8 cellular contexts compared by ENCODE assay signal in genomic region chr11:64244966-64245365, GRCh38. TPM values are rescaled to one million over a fixed set of nuclear protein-coding genes. Genes with fewer than 3 reads are reported as not detected.
DNase-seq lines count a peak whose midpoint lies in the region; ATAC-seq, FAIRE-seq and TF ChIP-seq lines count a peak whose summit lies in the region.

No MANE protein-coding gene starts in this region.

- H3K9ac ChIP-seq in OCI-LY1 (ENCODE audit: low read length) (peak overlapping the region; percentile 91), H1 (replicated peaks in 1 of 4; ENCODE audit: extremely low read depth in 1 of 4, low read depth in 3 of 4, low read length in 3 of 4) (no peak overlapping the region)

- H2BK15ac ChIP-seq in H1 (ENCODE audit: low read length), result no peak overlapping the region

- FAIRE-seq in H1 (lab: Jason Lieb, UNC), result no peak

- no peak for ATAC-seq in CD4-positive, alpha-beta T cell (ENCODE audit: poor library complexity)
- ATAC-seq in GM19324 (IDR thresholded peaks at IDR 0.05; ENCODE audit: low FRiP score, unreplicated experiment), result no peak

- H4K91ac ChIP-seq in H1 (replicated peaks; ENCODE audit: insufficient read length, low read length), result no peak overlapping the region

- H3K36me3 ChIP-seq in OCI-LY1 (ENCODE audit: insufficient read depth, low read length), result peaks cover 21% of the 10 kb centered on the region; the same call in 1 of the 2 replicates
- peaks cover 0 to 17% (median 4%) of the 10 kb centered on the region in 4 experiments; a peak in 4 of 8 replicates for H3K36me3 ChIP-seq in H1 (ENCODE audit: control insufficient read depth in 2 of 4, insufficient read depth in 4 of 4, low read length in 3 of 4)
- H3K36me3 ChIP-seq in neuron (ENCODE audit: insufficient read depth, low read length), result peaks cover 15% of the 10 kb centered on the region

- no peak overlapping the region for H2AK5ac ChIP-seq in H1 (ENCODE audit: low read depth, low read length)

- no peaks in the 10 kb centered on the region for H3K9me2 ChIP-seq in OCI-LY1 (ENCODE audit: low read depth, low read length)

- no peak for TF ChIP-seq CTCF in CD4-positive, alpha-beta T cell (IDR thresholded peaks at IDR 0.05)
- TF ChIP-seq CTCF in OCI-LY1 (IDR thresholded peaks at IDR 0.05; ENCODE audit: low read length), result no peak
- TF ChIP-seq CTCF in H1 (IDR thresholded peaks at IDR 0.05; ENCODE audit: control extremely low read depth in 1 of 3, insufficient read depth in 1 of 3, low read depth in 1 of 3, low read length in 3 of 3), result no peak

- peak overlapping the region; percentile 91 for H3K4me3 ChIP-seq in OCI-LY1 (ENCODE audit: low read depth, low read length, poor library complexity, severe bottlenecking)
- H3K4me3 ChIP-seq in H1 (ENCODE audit: extremely low read depth in 1 of 4, insufficient read depth in 2 of 4, low read depth in 3 of 4, low read length in 4 of 4), result peak overlapping the region; percentile 56 to 99 (median 90); a peak in 4 of 8 replicates
- peak overlapping the region; percentile 85 for H3K4me3 ChIP-seq in neuron (ENCODE audit: low read length)

- POLR2A ChIA-PET in CD4-positive, alpha-beta T cell (lab: Charles Lee), result interaction anchor here (1.0 to 6.2 kb wide), 10 partner anchors 9 to 1390 kb away, joined by 3 to 65 read pairs (median 14); partner anchors contain the start of genes DNAJC4, ESRRA, FERMT3 and NUDT22
- POLR2A ChIA-PET in H1 (lab: Charles Lee; ENCODE audit: partially characterized antibody), result interaction anchor here (0.7 to 13.1 kb wide), 17 partner anchors 10 to 59 kb away, joined by 3 to 352 read pairs (median 9); partner anchors contain the start of genes BAD, DNAJC4, FERMT3 and GPR137

- no peak for DNase-seq in CD4-positive, alpha-beta T cell
- DNase-seq in H1 (ENCODE audit: low read depth in 1 of 2, low spot score in 2 of 2) (no peak), NCI-H82 treated with DMSO at 0.1 percent for 48 hours (lab: John Stamatoyannopoulos, UW; ENCODE audit: unreplicated experiment) (no peak), cerebellar cortex (ENCODE audit: low spot score) (no peak), NCI-H1694 (lab: John Stamatoyannopoulos, UW) (no peak)

- H4K20me1 ChIP-seq in OCI-LY1 (ENCODE audit: insufficient read depth, low read length) (no peaks in the 10 kb centered on the region), H1 (replicated peaks in 1 of 2; ENCODE audit: control insufficient read depth in 1 of 2, insufficient read depth in 2 of 2, low read length in 2 of 2) (peaks cover 0 to 13% of the 10 kb centered on the region in 2 experiments)

- H3K36me3 Mint-ChIP-seq in CD4-positive, alpha-beta T cell (ENCODE audit: low read depth), result peaks cover 29% of the 10 kb centered on the region

- H3K4me2 ChIP-seq in OCI-LY1 (ENCODE audit: low read length) (peak overlapping the region; percentile 79), H1 (ENCODE audit: insufficient read depth in 1 of 2, low read depth in 2 of 2, low read length in 2 of 2) (peak overlapping the region; percentile 71 to 73)

- H2BK120ac ChIP-seq in H1 (replicated peaks; ENCODE audit: low read depth, low read length), result no peak overlapping the region

- no peak overlapping the region for H3K4ac ChIP-seq in H1 (replicated peaks; ENCODE audit: insufficient read length, low read depth, low read length)

- no peak for TF ChIP-seq EP300 in H1 (IDR thresholded peaks at IDR 0.05; ENCODE audit: borderline replicate concordance in 1 of 2, low read depth in 2 of 2, low read length in 2 of 2)

- TF ChIP-seq POLR2A in H1 (IDR thresholded peaks at IDR 0.05; ENCODE audit: control extremely low read depth in 1 of 2, low read depth in 2 of 2, low read length in 2 of 2), result no peak

- H3K14ac ChIP-seq in H1 (ENCODE audit: insufficient read length), result no peak overlapping the region

- intact Hi-C loops in CD4-positive, alpha-beta T cell (cut with DNase I, micrococcal nuclease), result loop anchor here (5.0 kb wide), 1 partner anchor 38 kb away; the partner anchor contains the start of gene FERMT3 (in 2 of the 2)

- H3K4me3 Mint-ChIP-seq in CD4-positive, alpha-beta T cell, result peak overlapping the region; percentile 31

- 65% methylated on average over 6 of the region's 6 CpGs; no CpG with 5 or more reads in 1 of the 2 experiments for WGBS in H1 (ENCODE audit: extremely low coverage in 1 of 2, insufficient coverage in 1 of 2, insufficient read length in 1 of 2, insufficient replicate concordance in 2 of 2, low coverage in 1 of 2, low lambda C conversion rate in 2 of 2, missing lambda C conversion rate in 1 of 2), 2 experiments

- no peak for TF ChIP-seq RAD21 in H1 (IDR thresholded peaks at IDR 0.05 in 1 of 2, conservative IDR thresholded peaks at IDR 0.05 in 1 of 2; ENCODE audit: low read depth in 2 of 2, low read length in 2 of 2)

- H3K9me3 Mint-ChIP-seq in CD4-positive, alpha-beta T cell, result no peaks in the 10 kb centered on the region

- peaks cover 6% of the 10 kb centered on the region for H3K79me1 ChIP-seq in H1 (ENCODE audit: low read depth, low read length)

- peaks cover 54% of the 10 kb centered on the region for H3K4me1 ChIP-seq in OCI-LY1 (ENCODE audit: insufficient read depth, low read length, severe bottlenecking)
- peaks cover 0 to 40% (median 33%) of the 10 kb centered on the region in 4 experiments; a peak in 6 of 7 replicates for H3K4me1 ChIP-seq in H1 (replicated peaks in 1 of 4; ENCODE audit: control insufficient read depth in 3 of 4, insufficient read depth in 4 of 4, low read length in 3 of 4)
- H3K4me1 ChIP-seq in neuron (ENCODE audit: insufficient read depth, low read length), result peaks cover 44% of the 10 kb centered on the region

- no peak overlapping the region for H3K23ac ChIP-seq in H1 (ENCODE audit: insufficient read length)

- no peak overlapping the region for H3K56ac ChIP-seq in H1 (replicated peaks; ENCODE audit: insufficient read length, low read depth, low read length)

- H3K27ac Mint-ChIP-seq in CD4-positive, alpha-beta T cell, result peak overlapping the region; percentile 82

- H3K4me1 Mint-ChIP-seq in CD4-positive, alpha-beta T cell (ENCODE audit: low read depth), result peaks cover 50% of the 10 kb centered on the region

- H2AFZ ChIP-seq in OCI-LY1 (ENCODE audit: low read length) (no peak overlapping the region), H1 (ENCODE audit: low read length) (no peak overlapping the region), neuron (ENCODE audit: low read depth, low read length) (no peak overlapping the region)

- no peaks in the 10 kb centered on the region for H3K27me3 Mint-ChIP-seq in CD4-positive, alpha-beta T cell

- H2BK5ac ChIP-seq in H1 (ENCODE audit: low read depth, low read length), result 0 out of 2 replicates have a peak overlapping the region, but pooled peaks have one; percentile 90

- H3K18ac ChIP-seq in H1 (ENCODE audit: extremely low read depth, low read length), result no peak overlapping the region

- no peaks in the 10 kb centered on the region for H3K27me3 ChIP-seq in CD4-positive, alpha-beta T cell (ENCODE audit: control insufficient read depth, insufficient read depth, low read length)
- H3K27me3 ChIP-seq in OCI-LY1 (ENCODE audit: insufficient read depth, low read length) (no peaks in the 10 kb centered on the region), H1 (replicated peaks in 1 of 4; ENCODE audit: control insufficient read depth in 3 of 4, extremely low read depth in 1 of 4, insufficient read depth in 3 of 4, low read length in 3 of 4) (no peaks in the 10 kb centered on the region), neuron (ENCODE audit: insufficient read depth, low read length) (no peaks in the 10 kb centered on the region)

- peaks cover 20% of the 10 kb centered on the region for H3K23me2 ChIP-seq in H1 (ENCODE audit: low read depth, low read length)

- H2BK12ac ChIP-seq in H1 (ENCODE audit: low read depth, low read length), result no peak overlapping the region

- peak overlapping the region; percentile 48 for H3K27ac ChIP-seq in CD4-positive, alpha-beta T cell (ENCODE audit: low read depth, low read length)
- H3K27ac ChIP-seq in OCI-LY1 (ENCODE audit: low read depth, low read length, poor library complexity, severe bottlenecking), result peak overlapping the region; percentile 85
- H3K27ac ChIP-seq in H1 (ENCODE audit: low read depth, low read length), result no peak overlapping the region

- no peak overlapping the region for H4K5ac ChIP-seq in H1 (ENCODE audit: insufficient read length, low read depth, low read length)

- no peak overlapping the region for H2BK20ac ChIP-seq in H1 (ENCODE audit: low read length)

- CTCF ChIA-PET in CD4-positive, alpha-beta T cell (lab: Charles Lee), result interaction anchor here (0.6 to 3.9 kb wide), 7 partner anchors 10 to 59 kb away, joined by 3 to 15 read pairs (median 10); partner anchors contain the start of genes NUDT22, STIP1 and TRPT1
- CTCF ChIA-PET in H1 (lab: Charles Lee; ENCODE audit: partially characterized antibody), result interaction anchor here (1.0 to 10.0 kb wide), 8 partner anchors 19 to 112 kb away, joined by 3 to 102 read pairs (median 16); partner anchors contain the start of genes CATSPERZ, ESRRA, FERMT3 and NUDT22

- H3K79me2 ChIP-seq in OCI-LY1 (ENCODE audit: insufficient read depth, low read length) (no peaks in the 10 kb centered on the region; the same call in 1 of the 2 replicates), H1 (ENCODE audit: control insufficient read depth in 1 of 2, insufficient read depth in 2 of 2, low read length in 2 of 2) (peaks cover 6 to 21% of the 10 kb centered on the region in 2 experiments; a peak in 3 of 4 replicates)

- H3F3A ChIP-seq in OCI-LY1 (ENCODE audit: insufficient read depth, low read length), result 0 out of 2 replicates have a peak, but pooled peaks cover 3% of the 10 kb centered on the region

- H4K8ac ChIP-seq in H1 (ENCODE audit: extremely low read depth, insufficient read depth, low read length), result no peak overlapping the region

- H3K9me3 ChIP-seq in CD4-positive, alpha-beta T cell (ENCODE audit: control insufficient read depth, low read length), result no peaks in the 10 kb centered on the region
- no peaks in the 10 kb centered on the region for H3K9me3 ChIP-seq in OCI-LY1 (ENCODE audit: low read length)
- no peaks in the 10 kb centered on the region for H3K9me3 ChIP-seq in H1 (ENCODE audit: insufficient read depth in 2 of 2, low read depth in 1 of 2, low read length in 1 of 2)
- H3K9me3 ChIP-seq in neuron (ENCODE audit: low read length), result no peaks in the 10 kb centered on the region

RNA-seq across cellular contexts. Expression of gene PPP1R14B, which starts 1.8 kb away (rescaled TPM):
- total RNA-seq in CD4-positive, alpha-beta T cell, result 10 to 100 TPM; 17.1 to 21.0 TPM
- 418 and 419 TPM in 2 replicates for total RNA-seq in H1 (2021; fragmentation: NEBNext Ultra II Directional; extraction: Animal tissue kit (Norgen Biotek cat#: 25700))
- polyA plus RNA-seq in H1 (2011; rRNA removed), result 265 and 351 TPM in 2 replicates
- 355 TPM for polyA plus RNA-seq in H1 (2011; cell fraction: cytosol; rRNA removed)
- 372 TPM for polyA plus RNA-seq in H1 (2011; cell fraction: nucleus; rRNA removed)
- polyA plus RNA-seq in H1 (2012, experiment 1 of 2), result 364 to 529 TPM (median 400 TPM) in 4 replicates
- 509 TPM for polyA plus RNA-seq in H1 (2012, experiment 2 of 2)
- polyA plus RNA-seq in H1 (2013, experiment 1 of 2), result 524 TPM
- polyA plus RNA-seq in H1 (2013, experiment 2 of 2), result 516 TPM
- polyA minus RNA-seq in H1 (2011; rRNA and poly(A)+ RNA removed), result 47.0 and 71.7 TPM in 2 replicates
- polyA minus RNA-seq in H1 (2011; cell fraction: cytosol; rRNA and poly(A)+ RNA removed), result 102 TPM
- polyA minus RNA-seq in H1 (2011; cell fraction: nucleus; rRNA and poly(A)+ RNA removed), result 71.7 TPM

RNA-seq across cellular contexts. Expression of gene FKBP2, which starts 4.1 kb away (rescaled TPM):
- total RNA-seq in CD4-positive, alpha-beta T cell, result 10 to 100 TPM; 11.2 to 14.6 TPM
- 41.7 and 43.2 TPM in 2 replicates for total RNA-seq in H1 (2021; fragmentation: NEBNext Ultra II Directional; extraction: Animal tissue kit (Norgen Biotek cat#: 25700))
- 52.5 and 67.3 TPM in 2 replicates for polyA plus RNA-seq in H1 (2011; rRNA removed)
- 68.9 TPM for polyA plus RNA-seq in H1 (2011; cell fraction: cytosol; rRNA removed)
- polyA plus RNA-seq in H1 (2011; cell fraction: nucleus; rRNA removed), result 41.9 TPM
- polyA plus RNA-seq in H1 (2012, experiment 1 of 2), result 82.9 to 116 TPM (median 94.9 TPM) in 4 replicates
- 63.5 TPM for polyA plus RNA-seq in H1 (2012, experiment 2 of 2)
- 59.3 TPM for polyA plus RNA-seq in H1 (2013, experiment 1 of 2)
- polyA plus RNA-seq in H1 (2013, experiment 2 of 2), result 69.6 TPM
- polyA minus RNA-seq in H1 (2011; rRNA and poly(A)+ RNA removed), result 10.7 and 10.8 TPM in 2 replicates
- polyA minus RNA-seq in H1 (2011; cell fraction: cytosol; rRNA and poly(A)+ RNA removed), result 26.5 TPM
- 14.5 TPM for polyA minus RNA-seq in H1 (2011; cell fraction: nucleus; rRNA and poly(A)+ RNA removed)

RNA-seq across cellular contexts. Expression of gene PLCB3, which starts 6.4 kb away (rescaled TPM):
- 1 to 10 TPM; 2.5 to 2.7 TPM for total RNA-seq in CD4-positive, alpha-beta T cell
- 104 TPM in 2 replicates for total RNA-seq in H1 (2021; fragmentation: NEBNext Ultra II Directional; extraction: Animal tissue kit (Norgen Biotek cat#: 25700))
- polyA plus RNA-seq in H1 (2011; rRNA removed), result 47.2 and 70.6 TPM in 2 replicates
- 48.7 TPM for polyA plus RNA-seq in H1 (2011; cell fraction: cytosol; rRNA removed)
- 134 TPM for polyA plus RNA-seq in H1 (2011; cell fraction: nucleus; rRNA removed)
- polyA plus RNA-seq in H1 (2012, experiment 1 of 2), result 50.8 to 85.0 TPM (median 76.3 TPM) in 4 replicates
- 54.3 TPM for polyA plus RNA-seq in H1 (2012, experiment 2 of 2)
- 54.2 TPM for polyA plus RNA-seq in H1 (2013, experiment 1 of 2)
- 53.1 TPM for polyA plus RNA-seq in H1 (2013, experiment 2 of 2)
- 51.4 and 51.5 TPM in 2 replicates for polyA minus RNA-seq in H1 (2011; rRNA and poly(A)+ RNA removed)
- 50.2 TPM for polyA minus RNA-seq in H1 (2011; cell fraction: cytosol; rRNA and poly(A)+ RNA removed)
- 42.7 TPM for polyA minus RNA-seq in H1 (2011; cell fraction: nucleus; rRNA and poly(A)+ RNA removed)

RNA-seq across cellular contexts. Expression of gene VEGFB, which starts 10.6 kb away (rescaled TPM):
- 10 to 100 TPM; 39.7 to 48.7 TPM for total RNA-seq in CD4-positive, alpha-beta T cell
- 46.1 and 49.6 TPM in 2 replicates for total RNA-seq in H1 (2021; fragmentation: NEBNext Ultra II Directional; extraction: Animal tissue kit (Norgen Biotek cat#: 25700))
- polyA plus RNA-seq in H1 (2011; rRNA removed), result 9.3 and 11.4 TPM in 2 replicates
- polyA plus RNA-seq in H1 (2011; cell fraction: cytosol; rRNA removed), result 8.7 TPM
- 14.7 TPM for polyA plus RNA-seq in H1 (2011; cell fraction: nucleus; rRNA removed)
- polyA plus RNA-seq in H1 (2012, experiment 1 of 2), result 43.8 to 51.1 TPM (median 49.1 TPM) in 4 replicates
- polyA plus RNA-seq in H1 (2012, experiment 2 of 2), result 70.8 TPM
- polyA plus RNA-seq in H1 (2013, experiment 1 of 2), result 32.6 TPM
- 31.8 TPM for polyA plus RNA-seq in H1 (2013, experiment 2 of 2)
- 2.2 and 6.1 TPM in 2 replicates for polyA minus RNA-seq in H1 (2011; rRNA and poly(A)+ RNA removed)
- polyA minus RNA-seq in H1 (2011; cell fraction: cytosol; rRNA and poly(A)+ RNA removed), result 9.4 TPM
- polyA minus RNA-seq in H1 (2011; cell fraction: nucleus; rRNA and poly(A)+ RNA removed), result 6.5 TPM

RNA-seq across cellular contexts. Expression of gene DNAJC4, which starts 14.6 kb away (rescaled TPM):
- total RNA-seq in CD4-positive, alpha-beta T cell, result 10 to 100 TPM; 35.9 to 37.9 TPM
- total RNA-seq in H1 (2021; fragmentation: NEBNext Ultra II Directional; extraction: Animal tissue kit (Norgen Biotek cat#: 25700)), result 14.6 and 17.8 TPM in 2 replicates
- 31.0 and 34.0 TPM in 2 replicates for polyA plus RNA-seq in H1 (2011; rRNA removed)
- polyA plus RNA-seq in H1 (2011; cell fraction: cytosol; rRNA removed), result 25.0 TPM
- polyA plus RNA-seq in H1 (2011; cell fraction: nucleus; rRNA removed), result 66.8 TPM
- 25.2 to 30.5 TPM (median 27.3 TPM) in 4 replicates for polyA plus RNA-seq in H1 (2012, experiment 1 of 2)
- 22.9 TPM for polyA plus RNA-seq in H1 (2012, experiment 2 of 2)
- polyA plus RNA-seq in H1 (2013, experiment 1 of 2), result 25.9 TPM
- polyA plus RNA-seq in H1 (2013, experiment 2 of 2), result 23.8 TPM
- 8.7 and 13.7 TPM in 2 replicates for polyA minus RNA-seq in H1 (2011; rRNA and poly(A)+ RNA removed)
- 10.3 TPM for polyA minus RNA-seq in H1 (2011; cell fraction: cytosol; rRNA and poly(A)+ RNA removed)
- 7.9 TPM for polyA minus RNA-seq in H1 (2011; cell fraction: nucleus; rRNA and poly(A)+ RNA removed)

Comparison
In these comparisons a context has a peak if more than half of its experiments do, and no peak if none do; other contexts are left out.
1. RNA of gene PPP1R14B, which starts 1.8 kb away (total RNA-seq): 418 to 419 TPM in H1; 17.1 to 21.0 TPM in CD4-positive, alpha-beta T cell; every median in the first group is over 10 times any median in the second.
2. RNA of gene PLCB3, which starts 6.4 kb away (total RNA-seq): 104 TPM in H1; 2.5 to 2.7 TPM in CD4-positive, alpha-beta T cell; every median in the first group is over 10 times any median in the second.
3. Peak in every context shown above with its lines, with median percentiles within 50 percentile points of each other: H3K4me3 ChIP-seq.